In genomic region chr4:121205787-121206186, GRCh38 we compare ENCODE assay signal across 4 cellular contexts. TPM values are rescaled to one million over a fixed set of nuclear protein-coding genes. Genes with fewer than 3 reads are reported as not detected.
"Had no signal": no experiment of that assay in that cellular context is flagged by ENCODE, and none has a peak within 500 bp of the region (broad histone marks: within the 10 kb centered on the region; RNA-seq: fewer than 3 reads in every experiment).

No MANE protein-coding gene starts in this region.

RNA-seq across cellular contexts. Expression of gene TNIP3, which starts 41.7 kb away (rescaled TPM):
- total RNA-seq: PC-3, SK-MEL-5 had no signal
- polyA plus RNA-seq: IgD-negative memory B cell, K562 had no signal
